Comparison of ENCODE assay signal across 18 cellular contexts in genomic region chr15:80127911-80128310, GRCh38. TPM values are rescaled to one million over a fixed set of nuclear protein-coding genes. Genes with fewer than 3 reads are reported as not detected.
DNase-seq lines count a peak whose midpoint lies in the region; ATAC-seq and TF ChIP-seq lines count a peak whose summit lies in the region.
"Had no signal": no experiment of that assay in that cellular context is flagged by ENCODE, and none has a peak within 500 bp of the region (broad histone marks: within the 10 kb centered on the region; RNA-seq: fewer than 3 reads in every experiment).

No MANE protein-coding gene starts in this region.

- no peak overlapping the region for H2BK120ac ChIP-seq in IMR-90 (ENCODE audit: low read depth, low read length)

- no peak overlapping the region for H4K91ac ChIP-seq in IMR-90 (ENCODE audit: insufficient read depth, low read depth, low read length)

- no peak overlapping the region for H4K5ac ChIP-seq in IMR-90 (ENCODE audit: low read depth, low read length)

- H3K9me3 ChIP-seq in IMR-90 (ENCODE audit: control insufficient read depth, insufficient read depth, low read length) (no peaks in the 10 kb centered on the region), Caco-2 (no peaks in the 10 kb centered on the region), gastrocnemius medialis (no peaks in the 10 kb centered on the region)
- H3K9me3 ChIP-seq: BE2C had no signal

- no peak overlapping the region for H3K14ac ChIP-seq in IMR-90 (replicated peaks; ENCODE audit: low read depth, low read length)

- H3K9me1 ChIP-seq in IMR-90 (ENCODE audit: insufficient read depth, low read length) = peaks cover 2% of the 10 kb centered on the region; the same call in 1 of the 2 replicates

- no peak overlapping the region for H3K27ac Mint-ChIP-seq in activated CD4-positive, alpha-beta T cell treated with anti-CD3 and anti-CD28 coated beads for 36 hours
- no peak overlapping the region for H3K27ac Mint-ChIP-seq in Caco-2 (ENCODE audit: unreplicated experiment)
- H3K27ac Mint-ChIP-seq: CD4-positive, CD25-positive, alpha-beta regulatory T cell; CD8-positive, alpha-beta memory T cell; H9 had no signal

- CTCF ChIA-PET in IMR-90 (lab: Yijun Ruan, JAX) (interaction anchor here (0.7 kb wide), 1 partner anchor 14 kb away, joined by 3 read pairs; no protein-coding TSS in a partner anchor), Caco-2 (lab: Charles Lee) (no interaction called here)
- CTCF ChIA-PET in activated CD4-positive, alpha-beta T cell treated with anti-CD3 and anti-CD28 coated beads for 36 hours (lab: Charles Lee) = no interaction called here

- H3K23ac ChIP-seq in IMR-90 (ENCODE audit: low read depth, low read length) = no peak overlapping the region

- H3K4ac ChIP-seq in IMR-90 (ENCODE audit: low read depth, low read length) = no peak overlapping the region

- TF ChIP-seq RAD21 in IMR-90 (IDR thresholded peaks at IDR 0.05; ENCODE audit: low read length) = no peak

- peaks cover 2% of the 10 kb centered on the region; the same call in 1 of the 2 replicates for H3K4me1 ChIP-seq in IMR-90 (ENCODE audit: control insufficient read depth, insufficient read depth, low read length)
- H3K4me1 ChIP-seq in Caco-2 = no peaks in the 10 kb centered on the region
- H3K4me1 ChIP-seq in gastrocnemius medialis = no peaks in the 10 kb centered on the region

- H3K4me1 Mint-ChIP-seq in activated CD4-positive, alpha-beta T cell treated with anti-CD3 and anti-CD28 coated beads for 36 hours = peaks cover 5% of the 10 kb centered on the region
- no peaks in the 10 kb centered on the region for H3K4me1 Mint-ChIP-seq in Caco-2 (ENCODE audit: low read depth, unreplicated experiment)

- POLR2A ChIA-PET in IMR-90 (lab: Charles Lee; ENCODE audit: unreplicated experiment) (no interaction called here), Caco-2 (lab: Charles Lee) (no interaction called here)
- POLR2A ChIA-PET in activated CD4-positive, alpha-beta T cell treated with anti-CD3 and anti-CD28 coated beads for 36 hours (lab: Charles Lee) = interaction anchor here (0.6 kb wide), 1 partner anchor 398 kb away, joined by 7 read pairs; no protein-coding TSS in a partner anchor

- H3K56ac ChIP-seq in IMR-90 (ENCODE audit: extremely low read depth, insufficient read depth, low read length) = no peak overlapping the region

- H2AFZ ChIP-seq in IMR-90 (replicated peaks; ENCODE audit: low read length, poor library complexity) = no peak overlapping the region

- BruUV-seq in IMR-90 (replicated peaks; lab: Mats Ljungman, UMichigan) (no TSS peak), Caco-2 (replicated peaks; lab: Mats Ljungman, UMichigan) (no TSS peak)

- no peak overlapping the region for H3K4me3 Mint-ChIP-seq in activated CD4-positive, alpha-beta T cell treated with anti-CD3 and anti-CD28 coated beads for 36 hours
- H3K4me3 Mint-ChIP-seq in Caco-2 (ENCODE audit: unreplicated experiment) = no peak overlapping the region
- H3K4me3 Mint-ChIP-seq: CD4-positive, CD25-positive, alpha-beta regulatory T cell; CD8-positive, alpha-beta memory T cell; H9 had no signal

- WGBS in IMR-90 (ENCODE audit: extremely low coverage in 2 of 2, insufficient read length in 1 of 2), 2 experiments = no CpG with 5 or more reads among the region's 2 CpGs

- no peak overlapping the region for H3K4me2 ChIP-seq in IMR-90 (ENCODE audit: low read depth, low read length)

- H3K9me3 Mint-ChIP-seq in activated CD4-positive, alpha-beta T cell treated with anti-CD3 and anti-CD28 coated beads for 36 hours (ENCODE audit: low read depth) = no peaks in the 10 kb centered on the region
- no peaks in the 10 kb centered on the region for H3K9me3 Mint-ChIP-seq in Caco-2 (ENCODE audit: unreplicated experiment)
- H3K9me3 Mint-ChIP-seq: CD4-positive, CD25-positive, alpha-beta regulatory T cell; CD8-positive, alpha-beta memory T cell; H9 had no signal

- no peak overlapping the region for H2AK5ac ChIP-seq in IMR-90 (ENCODE audit: low read depth, low read length)

- no peak for TF ChIP-seq POLR2A in IMR-90 (IDR thresholded peaks at IDR 0.05; ENCODE audit: low read depth, low read length)
- no peak for TF ChIP-seq POLR2A in erythroblast (IDR thresholded peaks at IDR 0.05; ENCODE audit: low read length)
- TF ChIP-seq POLR2A in gastrocnemius medialis (IDR thresholded peaks at IDR 0.05) = no peak

- in situ Hi-C loops in IMR-90 (cut with MboI; ENCODE audit: low sequenced_read_pairs) (no loop called here), gastrocnemius medialis (cut with MboI; ENCODE audit: low sequenced_read_pairs in 4 of 4) (no loop called here)

- H3K27ac ChIP-seq in IMR-90 (ENCODE audit: insufficient read depth, low read length) (no peak overlapping the region), gastrocnemius medialis (no peak overlapping the region)

- no peaks in the 10 kb centered on the region for H4K20me1 ChIP-seq in IMR-90 (ENCODE audit: insufficient read depth, low read length)

- H3K36me3 ChIP-seq in IMR-90 (ENCODE audit: control insufficient read depth, insufficient read depth, low read length) (peaks cover 10% of the 10 kb centered on the region), Caco-2 (ENCODE audit: control insufficient read depth, insufficient read depth, low read length) (no peaks in the 10 kb centered on the region), gastrocnemius medialis (peaks cover 0 to 49% of the 10 kb centered on the region in 2 donors)

- no peaks in the 10 kb centered on the region for H3K27me3 Mint-ChIP-seq in activated CD4-positive, alpha-beta T cell treated with anti-CD3 and anti-CD28 coated beads for 36 hours
- no peaks in the 10 kb centered on the region for H3K27me3 Mint-ChIP-seq in Caco-2 (ENCODE audit: insufficient read depth, unreplicated experiment)
- H3K27me3 Mint-ChIP-seq: CD4-positive, CD25-positive, alpha-beta regulatory T cell; CD8-positive, alpha-beta memory T cell had no signal

- H2BK5ac ChIP-seq in IMR-90 (ENCODE audit: low read depth, low read length, poor library complexity, severe bottlenecking) = no peak overlapping the region

- DNase-seq in HCEC 1CT = peak; percentile 14
- DNase-seq in IMR-90 = peak; percentile 59
- peak; percentile 17 for DNase-seq in amniotic epithelial cell (ENCODE audit: low read depth)
- DNase-seq in iris pigment epithelial cell (ENCODE audit: low read depth) = peak; percentile 66
- DNase-seq in activated CD4-positive, alpha-beta T cell treated with anti-CD3 and anti-CD28 coated beads for 36 hours = no peak
- no peak for DNase-seq in Caco-2
- no peak for DNase-seq in erythroblast (lab: John Stamatoyannopoulos, UW)
- no peak for DNase-seq in gastrocnemius medialis
- DNase-seq: ACHN; BE2C; C1 segment of cervical spinal cord; CD4-positive, CD25-positive, alpha-beta regulatory T cell; CD8-positive, alpha-beta memory T cell; COR-L47; GF-D8; H9; KG1 had no signal

- intact Hi-C loops in IMR-90 (cut with micrococcal nuclease) (no loop called here), Caco-2 (cut with micrococcal nuclease; ENCODE audit: unreplicated experiment) (no loop called here), gastrocnemius medialis (cut with DNase I; ENCODE audit: low total_unique reads) (no loop called here)
- intact Hi-C loops in activated CD4-positive, alpha-beta T cell treated with anti-CD3 and anti-CD28 coated beads for 36 hours (cut with DNase I, micrococcal nuclease) = no loop called here

- H3K79me1 ChIP-seq in IMR-90 (ENCODE audit: low read depth in 1 of 2, low read length in 2 of 2) = peaks cover 18 to 23% of the 10 kb centered on the region in 2 experiments; a peak in 3 of 4 replicates

- H2BK20ac ChIP-seq in IMR-90 (ENCODE audit: low read depth, low read length) = no peak overlapping the region

- H3K27me3 ChIP-seq in IMR-90 (ENCODE audit: control insufficient read depth, insufficient read depth, low read length) (no peaks in the 10 kb centered on the region), Caco-2 (replicated peaks; ENCODE audit: control insufficient read depth, insufficient read depth, low read length) (no peaks in the 10 kb centered on the region), gastrocnemius medialis (no peaks in the 10 kb centered on the region)
- H3K27me3 ChIP-seq: BE2C had no signal

- H3K18ac ChIP-seq in IMR-90 (ENCODE audit: low read depth, low read length) = no peak overlapping the region

- H3K9ac ChIP-seq in IMR-90 (ENCODE audit: low read depth, low read length) = no peak overlapping the region

- TF ChIP-seq CTCF in IMR-90 (conservative IDR thresholded peaks at IDR 0.05; ENCODE audit: low read depth, low read length) (no peak), Caco-2 (IDR thresholded peaks at IDR 0.05; ENCODE audit: insufficient read depth in 1 of 2, low read depth in 1 of 2, low read length in 1 of 2, severe bottlenecking in 1 of 2, unreplicated experiment in 1 of 2) (no peak), gastrocnemius medialis (IDR thresholded peaks at IDR 0.05 in 4 of 5, conservative IDR thresholded peaks at IDR 0.05 in 1 of 5) (no peak)

- dilution Hi-C loops in IMR-90 (cut with HindIII; ENCODE audit: low sequenced_read_pairs, unreplicated experiment) = no loop called here

- H4K8ac ChIP-seq in IMR-90 (ENCODE audit: low read depth in 2 of 2, low read length in 2 of 2) = no peak overlapping the region

- ATAC-seq in IMR-90 (ENCODE audit: low read depth) = peak; percentile 24; the same call in 1 of the 2 replicates
- ATAC-seq in activated CD4-positive, alpha-beta T cell treated with anti-CD3 and anti-CD28 coated beads for 36 hours = no peak
- no peak for ATAC-seq in gastrocnemius medialis
- ATAC-seq: HepG2 had no signal

- H2BK15ac ChIP-seq in IMR-90 (ENCODE audit: low read depth, low read length) = no peak overlapping the region

- peaks cover 28% of the 10 kb centered on the region for H3K36me3 Mint-ChIP-seq in activated CD4-positive, alpha-beta T cell treated with anti-CD3 and anti-CD28 coated beads for 36 hours (ENCODE audit: low read depth)
- H3K36me3 Mint-ChIP-seq in Caco-2 (ENCODE audit: insufficient read depth, unreplicated experiment) = peaks cover 15% of the 10 kb centered on the region

- no peak overlapping the region for H3K4me3 ChIP-seq in IMR-90 (ENCODE audit: insufficient read depth, low read depth, low read length)
- H3K4me3 ChIP-seq in Caco-2 (ENCODE audit: low read depth, low read length) = no peak overlapping the region
- no peak overlapping the region for H3K4me3 ChIP-seq in gastrocnemius medialis

- no peak overlapping the region for H2AK9ac ChIP-seq in IMR-90 (replicated peaks; ENCODE audit: low read depth, low read length, poor library complexity)

RNA-seq across cellular contexts. Expression of gene FAH, which starts 24.9 kb away (rescaled TPM):
- total RNA-seq in IMR-90 (2012; rRNA removed) (36.9 and 48.6 TPM in 2 replicates), Caco-2 (2022) (20.4 TPM in 2 replicates), gastrocnemius medialis (10 to 100 TPM in 3 of 4 donors, 1 to 10 TPM in 1; 7.7 to 16.7 (median 12.3) TPM)
- polyA plus RNA-seq in IMR-90 (2012; rRNA removed) = 43.1 and 50.6 TPM in 2 replicates
- 45.3 and 59.7 TPM in 2 replicates for polyA plus RNA-seq in IMR-90 (2012; cell fraction: cytosol; rRNA removed)
- polyA plus RNA-seq in IMR-90 (2012; cell fraction: nucleus; rRNA removed; ENCODE audit: low replicate concordance) = 75.0 and 78.4 TPM in 2 replicates
- total RNA-seq in activated CD4-positive, alpha-beta T cell treated with anti-CD3 and anti-CD28 coated beads for 36 hours = 10 to 100 TPM; 41.1 to 44.3 TPM

Comparison
In these comparisons a context has a peak if more than half of its experiments do, and no peak if none do; other contexts are left out.
1. DNase-seq: peak in HCEC 1CT (single experiment), IMR-90 (single experiment), amniotic epithelial cell (single experiment) and iris pigment epithelial cell (single experiment); none in activated CD4-positive, alpha-beta T cell treated with anti-CD3 and anti-CD28 coated beads for 36 hours (single experiment), Caco-2 (0 of 2), erythroblast (0 of 2) and gastrocnemius medialis (0 of 2).